In the genomic region with DNA sequence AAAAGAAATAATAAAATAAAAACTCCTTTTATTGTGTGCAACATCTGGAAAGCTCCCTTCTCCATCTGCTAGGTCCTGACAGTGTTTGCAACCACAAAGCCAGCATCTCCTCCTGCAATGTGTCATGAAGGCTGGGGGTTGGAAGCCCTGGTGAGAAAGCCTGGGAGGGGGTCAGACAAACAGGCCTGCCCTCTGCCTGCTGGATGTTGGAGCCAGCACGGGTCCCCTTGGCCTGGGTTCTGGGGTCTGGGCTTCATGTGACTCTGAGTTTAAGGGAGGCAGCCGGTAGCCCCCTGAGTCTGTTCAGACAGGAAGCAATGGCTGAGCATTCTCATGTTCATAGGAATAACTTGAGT, we compare ENCODE assay signal across 11 cellular contexts. TPM values are rescaled to one million over a fixed set of nuclear protein-coding genes. Genes with fewer than 3 reads are reported as not detected.
A peak's percentile ranks its signal among the peaks of the same experiment; 100 is the strongest.
DNase-seq lines count a peak whose midpoint lies in the region; ATAC-seq and TF ChIP-seq lines count a peak whose summit lies in the region.
"Had no signal": no experiment of that assay in that cellular context is flagged by ENCODE, and none has a peak within 500 bp of the region (broad histone marks: within the 10 kb centered on the region; RNA-seq: fewer than 3 reads in every experiment).

No MANE protein-coding gene starts in this region.

- TF ChIP-seq CTCF in AG10803 (conservative IDR thresholded peaks at IDR 0.05; ENCODE audit: low read length) (no peak), GM23338 (conservative IDR thresholded peaks at IDR 0.05; ENCODE audit: low read depth in 2 of 2) (no peak), astrocyte of the spinal cord (IDR thresholded peaks at IDR 0.05; ENCODE audit: low read depth, low read length) (no peak), WERI-Rb-1 (IDR thresholded peaks at IDR 0.05; ENCODE audit: low read depth, low read length) (no peak)

- ATAC-seq in GM23338: peak; percentile 51
- ATAC-seq in GM21723 (IDR thresholded peaks at IDR 0.05; ENCODE audit: unreplicated experiment): no peak
- ATAC-seq: T-helper 17 cell had no signal

- H3K9me3 ChIP-seq in mesodermal cell (ENCODE audit: control insufficient read depth, low read length): no peaks in the 10 kb centered on the region
- no peaks in the 10 kb centered on the region for H3K9me3 ChIP-seq in WERI-Rb-1 (ENCODE audit: severe bottlenecking)
- H3K9me3 ChIP-seq: tibial nerve had no signal

- 25 to 49% methylated on average over 2 of the region's 2 CpGs for WGBS in mesodermal cell (ENCODE audit: insufficient coverage in 2 of 2), 2 experiments

- peak overlapping the region; percentile 76 for H3K4me2 ChIP-seq in GM23338

- H3K27me3 ChIP-seq in GM23338 (ENCODE audit: insufficient read depth) (no peaks in the 10 kb centered on the region), WERI-Rb-1 (ENCODE audit: insufficient read depth, low read depth, severe bottlenecking) (no peaks in the 10 kb centered on the region)
- H3K27me3 ChIP-seq: tibial nerve had no signal

- H3K27ac Mint-ChIP-seq in GM23338: no peak overlapping the region
- H3K27ac Mint-ChIP-seq: T-helper 17 cell had no signal

- peak overlapping the region; percentile 84 for H2AFZ ChIP-seq in GM23338

- no peaks in the 10 kb centered on the region for H4K20me1 ChIP-seq in GM23338 (replicated peaks; ENCODE audit: insufficient read depth)

- H3K27ac ChIP-seq in GM23338 (ENCODE audit: low read depth): no peak overlapping the region
- H3K27ac ChIP-seq in mesodermal cell (ENCODE audit: low read depth, low read length, severe bottlenecking): peak overlapping the region; percentile 45
- no peak overlapping the region for H3K27ac ChIP-seq in WERI-Rb-1
- H3K27ac ChIP-seq: tibial nerve had no signal

- H3K9me3 Mint-ChIP-seq in GM23338: no peaks in the 10 kb centered on the region

- H3K36me3 Mint-ChIP-seq in GM23338 (ENCODE audit: low read depth): no peaks in the 10 kb centered on the region

- H3K4me1 Mint-ChIP-seq in GM23338: peaks cover 32% of the 10 kb centered on the region

- H3K36me3 ChIP-seq in GM23338 (ENCODE audit: insufficient read depth) (no peaks in the 10 kb centered on the region; the same call in 1 of the 2 replicates), mesodermal cell (ENCODE audit: control insufficient read depth, insufficient read depth, low read length) (no peaks in the 10 kb centered on the region), WERI-Rb-1 (no peaks in the 10 kb centered on the region)
- H3K36me3 ChIP-seq: tibial nerve had no signal

- H3K27me3 Mint-ChIP-seq in GM23338 (ENCODE audit: insufficient read depth, low read depth, poor library complexity): peaks cover 2% of the 10 kb centered on the region

- DNase-seq in AG10803 (ENCODE audit: low read depth) (peak; percentile 59), GM23338 (ENCODE audit: low spot score) (no peak), astrocyte of the spinal cord (ENCODE audit: low read depth, low spot score) (peak; percentile 43), NOMO-1 (lab: John Stamatoyannopoulos, UW; ENCODE audit: unreplicated experiment in 2 of 2) (no peak), WERI-Rb-1 (no peak)
- DNase-seq in activated effector memory CD4-positive, alpha-beta T cell treated with Interleukin-2 at 50 U/mL for 16 hours: no peak
- DNase-seq: stimulated activated CD4-positive, alpha-beta T cell treated with anti-CD3 and anti-CD28 coated beads, Interleukin-4, amount 100 ng/mL, for 4 hours; T-helper 17 cell had no signal

- in situ Hi-C loops in astrocyte of the spinal cord (cut with HindIII; ENCODE audit: low sequenced_read_pairs): no loop called here

- H3K4me3 ChIP-seq in AG10803 (ENCODE audit: low read length) (peak overlapping the region; percentile 23), GM23338 (peak overlapping the region; percentile 46; the same call in 1 of the 2 replicates), astrocyte of the spinal cord (ENCODE audit: low read depth, low read length) (no peak overlapping the region), mesodermal cell (ENCODE audit: extremely low read depth, insufficient read depth, low read length, poor library complexity, severe bottlenecking) (no peak overlapping the region), WERI-Rb-1 (ENCODE audit: low read depth, low read length) (no peak overlapping the region)

- no peaks in the 10 kb centered on the region for H3K79me2 ChIP-seq in GM23338 (replicated peaks; ENCODE audit: insufficient read depth)

- peaks cover 4% of the 10 kb centered on the region; the same call in 1 of the 2 replicates for H3K9me2 ChIP-seq in GM23338 (ENCODE audit: insufficient read depth)

- H3F3A ChIP-seq in GM23338 (replicated peaks; ENCODE audit: low read depth): no peaks in the 10 kb centered on the region

- no peak overlapping the region for H3K4me3 Mint-ChIP-seq in GM23338

- H3K4me1 ChIP-seq in GM23338 (ENCODE audit: insufficient read depth) (peaks cover 30% of the 10 kb centered on the region), mesodermal cell (ENCODE audit: control insufficient read depth, insufficient read depth, low read length, poor library complexity, severe bottlenecking) (peaks cover 12% of the 10 kb centered on the region)

TF ChIP-seq in GM23338, 12 proteins besides CTCF, POLR2A, EP300 and RAD21 (continues in another document):
- TF ChIP-seq, protein P1, sequence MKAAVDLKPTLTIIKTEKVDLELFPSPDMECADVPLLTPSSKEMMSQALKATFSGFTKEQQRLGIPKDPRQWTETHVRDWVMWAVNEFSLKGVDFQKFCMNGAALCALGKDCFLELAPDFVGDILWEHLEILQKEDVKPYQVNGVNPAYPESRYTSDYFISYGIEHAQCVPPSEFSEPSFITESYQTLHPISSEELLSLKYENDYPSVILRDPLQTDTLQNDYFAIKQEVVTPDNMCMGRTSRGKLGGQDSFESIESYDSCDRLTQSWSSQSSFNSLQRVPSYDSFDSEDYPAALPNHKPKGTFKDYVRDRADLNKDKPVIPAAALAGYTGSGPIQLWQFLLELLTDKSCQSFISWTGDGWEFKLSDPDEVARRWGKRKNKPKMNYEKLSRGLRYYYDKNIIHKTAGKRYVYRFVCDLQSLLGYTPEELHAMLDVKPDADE (IDR thresholded peaks at IDR 0.05): no peak
- TF ChIP-seq ZNF114 (CRISPR knock-in tag; IDR thresholded peaks at IDR 0.05) (no peak), EZH2phosphoT487 (IDR thresholded peaks at IDR 0.05; ENCODE audit: unreplicated experiment) (no peak), STAT1 (IDR thresholded peaks at IDR 0.05; ENCODE audit: unreplicated experiment) (no peak)
- TF ChIP-seq, protein P2, sequence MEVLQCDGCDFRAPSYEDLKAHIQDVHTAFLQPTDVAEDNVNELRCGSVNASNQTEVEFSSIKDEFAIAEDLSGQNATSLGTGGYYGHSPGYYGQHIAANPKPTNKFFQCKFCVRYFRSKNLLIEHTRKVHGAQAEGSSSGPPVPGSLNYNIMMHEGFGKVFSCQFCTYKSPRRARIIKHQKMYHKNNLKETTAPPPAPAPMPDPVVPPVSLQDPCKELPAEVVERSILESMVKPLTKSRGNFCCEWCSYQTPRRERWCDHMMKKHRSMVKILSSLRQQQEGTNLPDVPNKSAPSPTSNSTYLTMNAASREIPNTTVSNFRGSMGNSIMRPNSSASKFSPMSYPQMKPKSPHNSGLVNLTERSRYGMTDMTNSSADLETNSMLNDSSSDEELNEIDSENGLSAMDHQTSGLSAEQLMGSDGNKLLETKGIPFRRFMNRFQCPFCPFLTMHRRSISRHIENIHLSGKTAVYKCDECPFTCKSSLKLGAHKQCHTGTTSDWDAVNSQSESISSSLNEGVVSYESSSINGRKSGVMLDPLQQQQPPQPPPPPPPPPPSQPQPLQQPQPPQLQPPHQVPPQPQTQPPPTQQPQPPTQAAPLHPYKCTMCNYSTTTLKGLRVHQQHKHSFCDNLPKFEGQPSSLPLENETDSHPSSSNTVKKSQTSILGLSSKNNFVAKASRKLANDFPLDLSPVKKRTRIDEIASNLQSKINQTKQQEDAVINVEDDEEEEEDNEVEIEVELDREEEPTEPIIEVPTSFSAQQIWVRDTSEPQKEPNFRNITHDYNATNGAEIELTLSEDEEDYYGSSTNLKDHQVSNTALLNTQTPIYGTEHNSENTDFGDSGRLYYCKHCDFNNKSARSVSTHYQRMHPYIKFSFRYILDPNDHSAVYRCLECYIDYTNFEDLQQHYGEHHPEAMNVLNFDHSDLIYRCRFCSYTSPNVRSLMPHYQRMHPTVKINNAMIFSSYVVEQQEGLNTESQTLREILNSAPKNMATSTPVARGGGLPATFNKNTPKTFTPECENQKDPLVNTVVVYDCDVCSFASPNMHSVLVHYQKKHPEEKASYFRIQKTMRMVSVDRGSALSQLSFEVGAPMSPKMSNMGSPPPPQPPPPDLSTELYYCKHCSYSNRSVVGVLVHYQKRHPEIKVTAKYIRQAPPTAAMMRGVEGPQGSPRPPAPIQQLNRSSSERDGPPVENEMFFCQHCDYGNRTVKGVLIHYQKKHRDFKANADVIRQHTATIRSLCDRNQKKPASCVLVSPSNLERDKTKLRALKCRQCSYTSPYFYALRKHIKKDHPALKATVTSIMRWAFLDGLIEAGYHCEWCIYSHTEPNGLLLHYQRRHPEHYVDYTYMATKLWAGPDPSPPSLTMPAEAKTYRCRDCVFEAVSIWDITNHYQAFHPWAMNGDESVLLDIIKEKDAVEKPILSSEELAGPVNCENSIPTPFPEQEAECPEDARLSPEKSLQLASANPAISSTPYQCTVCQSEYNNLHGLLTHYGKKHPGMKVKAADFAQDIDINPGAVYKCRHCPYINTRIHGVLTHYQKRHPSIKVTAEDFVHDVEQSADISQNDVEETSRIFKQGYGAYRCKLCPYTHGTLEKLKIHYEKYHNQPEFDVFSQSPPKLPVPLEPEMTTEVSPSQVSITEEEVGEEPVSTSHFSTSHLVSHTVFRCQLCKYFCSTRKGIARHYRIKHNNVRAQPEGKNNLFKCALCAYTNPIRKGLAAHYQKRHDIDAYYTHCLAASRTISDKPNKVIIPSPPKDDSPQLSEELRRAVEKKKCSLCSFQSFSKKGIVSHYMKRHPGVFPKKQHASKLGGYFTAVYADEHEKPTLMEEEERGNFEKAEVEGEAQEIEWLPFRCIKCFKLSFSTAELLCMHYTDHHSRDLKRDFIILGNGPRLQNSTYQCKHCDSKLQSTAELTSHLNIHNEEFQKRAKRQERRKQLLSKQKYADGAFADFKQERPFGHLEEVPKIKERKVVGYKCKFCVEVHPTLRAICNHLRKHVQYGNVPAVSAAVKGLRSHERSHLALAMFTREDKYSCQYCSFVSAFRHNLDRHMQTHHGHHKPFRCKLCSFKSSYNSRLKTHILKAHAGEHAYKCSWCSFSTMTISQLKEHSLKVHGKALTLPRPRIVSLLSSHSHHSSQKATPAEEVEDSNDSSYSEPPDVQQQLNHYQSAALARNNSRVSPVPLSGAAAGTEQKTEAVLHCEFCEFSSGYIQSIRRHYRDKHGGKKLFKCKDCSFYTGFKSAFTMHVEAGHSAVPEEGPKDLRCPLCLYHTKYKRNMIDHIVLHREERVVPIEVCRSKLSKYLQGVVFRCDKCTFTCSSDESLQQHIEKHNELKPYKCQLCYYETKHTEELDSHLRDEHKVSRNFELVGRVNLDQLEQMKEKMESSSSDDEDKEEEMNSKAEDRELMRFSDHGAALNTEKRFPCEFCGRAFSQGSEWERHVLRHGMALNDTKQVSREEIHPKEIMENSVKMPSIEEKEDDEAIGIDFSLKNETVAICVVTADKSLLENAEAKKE (CRISPR knock-in tag; IDR thresholded peaks at IDR 0.05): no peak

RNA-seq across cellular contexts. Expression of a gene that starts 33.1 kb away (rescaled TPM):
- total RNA-seq in GM23338 (2014; rRNA removed; shearing (Covaris generic)): 28.2 and 32.7 TPM in 2 replicates
- 8.0 and 9.4 TPM in 2 replicates for polyA plus RNA-seq in GM23338 (2016; fragmentation: Nextera tagmentation; extraction: Ambion mirVana)
- 32.4 TPM for polyA plus RNA-seq in mesodermal cell (2013, experiment 1 of 2)
- polyA plus RNA-seq in mesodermal cell (2013, experiment 2 of 2): 26.7 TPM

Comparison
In these comparisons a context has a peak if more than half of its experiments do, and no peak if none do; other contexts are left out.
1. DNase-seq: peak in AG10803 (single experiment) and astrocyte of the spinal cord (single experiment); none in GM23338 (single experiment), activated effector memory CD4-positive, alpha-beta T cell treated with Interleukin-2 at 50 U/mL for 16 hours (single experiment), NOMO-1 (0 of 2) and WERI-Rb-1 (single experiment).
2. H3K4me3 ChIP-seq: peak in AG10803 (single experiment) and GM23338 (single experiment); none in astrocyte of the spinal cord (single experiment), mesodermal cell (single experiment) and WERI-Rb-1 (single experiment).